ENCODE assay signal across 35 cellular contexts in the genomic region with DNA sequence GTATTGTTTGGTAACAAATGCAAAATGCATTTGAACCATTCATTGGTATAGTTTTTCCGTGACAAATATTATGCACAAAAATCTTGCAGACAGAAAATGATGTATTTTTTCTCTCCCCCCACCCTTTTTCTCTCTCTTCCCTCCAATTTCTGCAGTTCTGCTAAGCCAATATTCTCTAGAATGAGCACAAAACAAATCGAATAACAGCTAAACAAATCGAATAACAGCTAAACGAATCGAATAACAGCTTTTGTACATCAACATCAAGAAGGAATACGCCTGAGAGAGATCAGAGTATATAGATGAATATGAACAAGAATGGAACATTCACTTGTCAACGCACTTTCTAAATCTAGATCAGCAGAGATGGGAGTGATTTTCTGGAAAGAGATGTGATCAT.
"Had no signal": no experiment of that assay in that cellular context is flagged by ENCODE, and none has a peak within 500 bp of the region (broad histone marks: within the 10 kb centered on the region; RNA-seq: fewer than 3 reads in every experiment).

No MANE protein-coding gene starts in this region.

- H3K27me3 ChIP-seq: MG63 had no signal

- H3K9ac ChIP-seq: KMS-11 had no signal

- H3K4me3 ChIP-seq: MG63 had no signal

- H3K4me2 ChIP-seq: KMS-11 had no signal

- DNase-seq: Karpas-422, Kasumi-1, MG63, MM.1S, MV-4-11, NCI-H1048, NCI-H1092, NCI-H1092 treated with DMSO at 0.1 percent for 48 hours, NCI-H1105, NCI-H1105 treated with DMSO at 0.1 percent for 48 hours, NCI-H1417, NCI-H1417 treated with DMSO at 0.1 percent for 48 hours, NCI-H1436, NCI-H1436 treated with DMSO at 0.1 percent for 48 hours, NCI-H146, NCI-H1694, NCI-H1694 treated with DMSO at 0.1 percent for 48 hours, NCI-H187, NCI-H187 treated with DMSO at 0.1 percent for 48 hours, NCI-H1930, NCI-H2029, NCI-H2029 treated with DMSO at 0.1 percent for 48 hours, NCI-H2081, NCI-H2081 treated with DMSO at 0.1 percent for 48 hours, NCI-H2107, NCI-H2171, NCI-H2171 treated with DMSO at 0.1 percent for 48 hours, NCI-H2227 treated with DMSO at 0.1 percent for 48 hours, NCI-H226, NCI-H345, NCI-H446, NCI-H446 treated with DMSO at 0.1 percent for 48 hours, NCI-H510A, NCI-H510A treated with DMSO at 0.1 percent for 48 hours had no signal

- H3K36me3 ChIP-seq: MG63 had no signal

- H3K27ac ChIP-seq: KMS-11 had no signal

- H3K9me3 ChIP-seq: MG63 had no signal
